In the genomic region with DNA sequence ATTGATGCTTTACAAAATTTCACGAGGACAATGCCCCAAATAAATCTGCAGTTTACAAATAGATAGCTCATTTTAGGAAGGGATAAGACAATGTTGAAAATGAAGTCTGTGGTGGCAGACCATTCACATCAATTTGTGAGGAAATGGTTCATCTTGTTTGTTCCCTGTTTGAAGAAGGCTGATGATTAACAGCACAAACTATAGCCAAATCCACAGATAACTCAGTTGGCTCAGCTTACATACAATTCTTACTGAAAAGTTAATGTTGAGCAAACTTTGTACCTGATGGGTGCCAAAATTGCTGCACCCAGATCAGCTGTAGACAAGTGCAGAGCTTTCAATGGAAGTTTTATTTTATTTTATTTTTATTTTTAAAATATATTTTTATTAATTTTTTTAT, we compare ENCODE assay signal across 8 cellular contexts.
"Had no signal": no experiment of that assay in that cellular context is flagged by ENCODE, and none has a peak within 500 bp of the region (broad histone marks: within the 10 kb centered on the region; RNA-seq: fewer than 3 reads in every experiment).

No MANE protein-coding gene starts in this region.

- DNase-seq: GM23248, GOT3, H7, HFFc6, KBM-7 had no signal

- H3K4me3 ChIP-seq: GM23248, HAP-1 had no signal

- H3K4me1 ChIP-seq: HAP-1 had no signal

- H3K9me3 ChIP-seq: HAP-1 had no signal

- H2AFZ ChIP-seq: GM23248 had no signal

- H3K36me3 ChIP-seq: HAP-1 had no signal

- ATAC-seq: HCT116 had no signal

- H3K27ac ChIP-seq: GM23248, HL-60 had no signal

- H3K9ac ChIP-seq: GM23248 had no signal
